Comparison of ENCODE assay signal across 11 cellular contexts in genomic region chr16:48498761-48499600, GRCh38.
DNase-seq lines count a peak whose midpoint lies in the region; ATAC-seq and TF ChIP-seq lines count a peak whose summit lies in the region.
"Had no signal": no experiment of that assay in that cellular context is flagged by ENCODE, and none has a peak within 500 bp of the region (broad histone marks: within the 10 kb centered on the region; RNA-seq: fewer than 3 reads in every experiment).

No MANE protein-coding gene starts in this region.

- H2AK9ac ChIP-seq in IMR-90 (replicated peaks; ENCODE audit: low read depth, low read length, poor library complexity): no peak overlapping the region

- H3K36me3 Mint-ChIP-seq in activated T-helper 17 cell treated with anti-CD3 and anti-CD28 coated beads, Interleukin-2, amount 50 U/mL, for 72 hours (ENCODE audit: low read depth): no peaks in the 10 kb centered on the region

- H3K9ac ChIP-seq in IMR-90 (ENCODE audit: low read depth, low read length): no peak overlapping the region

- peak overlapping the region; percentile 77 for H2AK5ac ChIP-seq in IMR-90 (ENCODE audit: low read depth, low read length)

- H3K4me2 ChIP-seq in IMR-90 (ENCODE audit: low read depth, low read length): no peak overlapping the region

- TF ChIP-seq POLR2A in IMR-90 (IDR thresholded peaks at IDR 0.05; ENCODE audit: low read depth, low read length) (no peak), stomach (IDR thresholded peaks at IDR 0.05) (no peak)

- intact Hi-C loops in IMR-90 (cut with micrococcal nuclease) (no loop called here), left ventricle myocardium superior (cut with micrococcal nuclease) (no loop called here), stomach (cut with DNase I; ENCODE audit: low total_unique reads) (no loop called here)

- DNase-seq in IMR-90 (peak; percentile 76), amniotic epithelial cell (ENCODE audit: low read depth) (peak; percentile 94), left ventricle myocardium superior (no peak), stomach (no peak), WERI-Rb-1 (no peak), T1000 (lab: John Stamatoyannopoulos, UW) (no peak)
- DNase-seq: H9, KBM-7 had no signal

- no TSS peak for BruUV-seq in IMR-90 (replicated peaks; lab: Mats Ljungman, UMichigan)

- no peaks in the 10 kb centered on the region for H4K20me1 ChIP-seq in IMR-90 (ENCODE audit: insufficient read depth, low read length)

- H3K23ac ChIP-seq in IMR-90 (ENCODE audit: low read depth, low read length): peak overlapping the region; percentile 13; the same call in 1 of the 2 replicates

- peak overlapping the region; percentile 52 for H2BK120ac ChIP-seq in IMR-90 (ENCODE audit: low read depth, low read length)

- CTCF ChIA-PET in IMR-90 (lab: Yijun Ruan, JAX): no interaction called here

- no peak for TF ChIP-seq RAD21 in IMR-90 (IDR thresholded peaks at IDR 0.05; ENCODE audit: low read length)

- H3K18ac ChIP-seq in IMR-90 (ENCODE audit: low read depth, low read length): peak overlapping the region; percentile 55

- H3K27ac ChIP-seq in IMR-90 (ENCODE audit: insufficient read depth, low read length) (peak overlapping the region; percentile 48; the same call in 1 of the 2 replicates), stomach (peak overlapping the region in 3 of 5 donors; percentile 38 to 74 (median 71)), WERI-Rb-1 (no peak overlapping the region)

- H3K4me3 ChIP-seq in IMR-90 (ENCODE audit: insufficient read depth, low read depth, low read length) (no peak overlapping the region), stomach (no peak overlapping the region), WERI-Rb-1 (ENCODE audit: low read depth, low read length) (no peak overlapping the region)

- H3K9me3 Mint-ChIP-seq in activated T-helper 17 cell treated with anti-CD3 and anti-CD28 coated beads, Interleukin-2, amount 50 U/mL, for 72 hours: no peaks in the 10 kb centered on the region

- no peaks in the 10 kb centered on the region for H3K36me3 ChIP-seq in IMR-90 (ENCODE audit: control insufficient read depth, insufficient read depth, low read length)
- no peaks in the 10 kb centered on the region for H3K36me3 ChIP-seq in stomach
- no peaks in the 10 kb centered on the region for H3K36me3 ChIP-seq in WERI-Rb-1

- H3K27ac Mint-ChIP-seq in activated T-helper 17 cell treated with anti-CD3 and anti-CD28 coated beads, Interleukin-2, amount 50 U/mL, for 72 hours: no peak overlapping the region
- H3K27ac Mint-ChIP-seq: T-helper 1 cell treated with Interleukin-12 subunit alpha and Interleukin-12 subunit beta and Interleukin-4 antibody, amounts not matched to agents 30 μg/mL and 1 μg/mL, for 36 hours had no signal

- peak overlapping the region; percentile 61 for H3K14ac ChIP-seq in IMR-90 (replicated peaks; ENCODE audit: low read depth, low read length)

- H2BK20ac ChIP-seq in IMR-90 (ENCODE audit: low read depth, low read length): peak overlapping the region; percentile 57

- peak overlapping the region in 1 of 2 experiments; percentile 4; a peak in 1 of 4 replicates for H4K8ac ChIP-seq in IMR-90 (ENCODE audit: low read depth in 2 of 2, low read length in 2 of 2)

- no peak overlapping the region for H2BK5ac ChIP-seq in IMR-90 (ENCODE audit: low read depth, low read length, poor library complexity, severe bottlenecking)

- TF ChIP-seq EP300 in stomach (IDR thresholded peaks at IDR 0.05): no peak

- TF ChIP-seq CTCF in IMR-90 (conservative IDR thresholded peaks at IDR 0.05; ENCODE audit: low read depth, low read length) (no peak), stomach (IDR thresholded peaks at IDR 0.05) (no peak), WERI-Rb-1 (IDR thresholded peaks at IDR 0.05; ENCODE audit: low read depth, low read length) (no peak)

- H4K91ac ChIP-seq in IMR-90 (ENCODE audit: insufficient read depth, low read depth, low read length): peak overlapping the region; percentile 79

- no peaks in the 10 kb centered on the region for H3K79me1 ChIP-seq in IMR-90 (ENCODE audit: low read depth in 1 of 2, low read length in 2 of 2)

- no peak overlapping the region for H3K56ac ChIP-seq in IMR-90 (ENCODE audit: extremely low read depth, insufficient read depth, low read length)

- H3K9me3 ChIP-seq in IMR-90 (ENCODE audit: control insufficient read depth, insufficient read depth, low read length) (peaks cover 2% of the 10 kb centered on the region; the same call in 1 of the 2 replicates), stomach (peaks cover 0 to 4% (median 0%) of the 10 kb centered on the region in 4 donors), WERI-Rb-1 (ENCODE audit: severe bottlenecking) (no peaks in the 10 kb centered on the region)

- H3K27me3 ChIP-seq in IMR-90 (ENCODE audit: control insufficient read depth, insufficient read depth, low read length): no peaks in the 10 kb centered on the region
- no peaks in the 10 kb centered on the region for H3K27me3 ChIP-seq in stomach
- H3K27me3 ChIP-seq in WERI-Rb-1 (ENCODE audit: insufficient read depth, low read depth, severe bottlenecking): no peaks in the 10 kb centered on the region

- peak overlapping the region; percentile 65 for H3K4ac ChIP-seq in IMR-90 (ENCODE audit: low read depth, low read length)

- peaks cover 13% of the 10 kb centered on the region; the same call in 1 of the 2 replicates for H3K9me1 ChIP-seq in IMR-90 (ENCODE audit: insufficient read depth, low read length)

- H3K4me1 Mint-ChIP-seq in activated T-helper 17 cell treated with anti-CD3 and anti-CD28 coated beads, Interleukin-2, amount 50 U/mL, for 72 hours: no peaks in the 10 kb centered on the region

- H3K4me1 ChIP-seq in IMR-90 (ENCODE audit: control insufficient read depth, insufficient read depth, low read length) (peaks cover 18% of the 10 kb centered on the region), stomach (peaks cover 0 to 43% (median 24%) of the 10 kb centered on the region in 4 donors)

- H4K5ac ChIP-seq in IMR-90 (ENCODE audit: low read depth, low read length): peak overlapping the region; percentile 47; the same call in 1 of the 2 replicates

- POLR2A ChIA-PET in IMR-90 (lab: Charles Lee; ENCODE audit: unreplicated experiment): no interaction called here

- dilution Hi-C loops in IMR-90 (cut with HindIII; ENCODE audit: low sequenced_read_pairs, unreplicated experiment): no loop called here

- peak; percentile 27 for ATAC-seq in IMR-90 (ENCODE audit: low read depth)
- peak; percentile 74 for ATAC-seq in left ventricle myocardium superior
- ATAC-seq in activated T-helper 17 cell treated with anti-CD3 and anti-CD28 coated beads, Interleukin-2, amount 50 U/mL, for 72 hours (replicated peaks): no peak
- ATAC-seq in GM19035 (IDR thresholded peaks at IDR 0.05; ENCODE audit: unreplicated experiment): no peak

- in situ Hi-C loops in IMR-90 (cut with MboI; ENCODE audit: low sequenced_read_pairs): no loop called here

- H2BK15ac ChIP-seq in IMR-90 (ENCODE audit: low read depth, low read length): peak overlapping the region; percentile 30; the same call in 1 of the 3 replicates

- H3K27me3 Mint-ChIP-seq in activated T-helper 17 cell treated with anti-CD3 and anti-CD28 coated beads, Interleukin-2, amount 50 U/mL, for 72 hours: no peaks in the 10 kb centered on the region

- H2AFZ ChIP-seq in IMR-90 (replicated peaks; ENCODE audit: low read length, poor library complexity): peak overlapping the region; percentile 60

- WGBS in IMR-90 (ENCODE audit: extremely low coverage in 2 of 2, insufficient read length in 1 of 2), 2 experiments: no CpG with 5 or more reads among the region's 6 CpGs
- 47 to 55% (median 49%) methylated on average over 6 of the region's 6 CpGs for WGBS in stomach, 5 donors

- no peak overlapping the region for H3K4me3 Mint-ChIP-seq in activated T-helper 17 cell treated with anti-CD3 and anti-CD28 coated beads, Interleukin-2, amount 50 U/mL, for 72 hours
- H3K4me3 Mint-ChIP-seq: H9; T-helper 1 cell treated with Interleukin-12 subunit alpha and Interleukin-12 subunit beta and Interleukin-4 antibody, amounts not matched to agents 30 μg/mL and 1 μg/mL, for 36 hours had no signal

TF ChIP-seq in IMR-90, 13 proteins besides CTCF, POLR2A, EP300 and RAD21:
- TF ChIP-seq SMC3 (IDR thresholded peaks at IDR 0.05; ENCODE audit: low read depth, low read length) (no peak), MAZ (IDR thresholded peaks at IDR 0.05; ENCODE audit: borderline replicate concordance, low read depth, low read length) (0 out of 2 replicates have a peak, but pooled peaks have one; percentile 18), MXI1 (IDR thresholded peaks at IDR 0.05; ENCODE audit: borderline replicate concordance, low read depth, low read length) (no peak), CEBPB (IDR thresholded peaks at IDR 0.05; ENCODE audit: low read depth, low read length) (peak; percentile 96), NFE2L2 (IDR thresholded peaks at IDR 0.05; ENCODE audit: low read depth, low read length) (no peak), USF2 (IDR thresholded peaks at IDR 0.05; ENCODE audit: low read depth, low read length) (peak; percentile 32; the same call in 1 of the 2 replicates), RFX5 (IDR thresholded peaks at IDR 0.05; ENCODE audit: low read depth, low read length) (no peak), BHLHE40 (IDR thresholded peaks at IDR 0.05; ENCODE audit: low read depth, low read length) (no peak)

Comparison
In these comparisons a context has a peak if more than half of its experiments do, and no peak if none do; other contexts are left out.
1. ATAC-seq: peak in IMR-90 (single experiment) and left ventricle myocardium superior (single experiment); none in activated T-helper 17 cell treated with anti-CD3 and anti-CD28 coated beads, Interleukin-2, amount 50 U/mL, for 72 hours (single experiment) and GM19035 (single experiment).
2. DNase-seq: peak in IMR-90 (single experiment) and amniotic epithelial cell (single experiment); none in left ventricle myocardium superior (single experiment), stomach (single experiment), WERI-Rb-1 (single experiment) and T1000 (single experiment).